ENCODE assay signal across 18 cellular contexts in genomic region chr14:71650187-71650586, GRCh38.
DNase-seq lines count a peak whose midpoint lies in the region; ATAC-seq, FAIRE-seq and TF ChIP-seq lines count a peak whose summit lies in the region.
"Had no signal": no experiment of that assay in that cellular context is flagged by ENCODE, and none has a peak within 500 bp of the region (broad histone marks: within the 10 kb centered on the region; RNA-seq: fewer than 3 reads in every experiment).

No MANE protein-coding gene starts in this region.

- no peak for ATAC-seq in GM23338
- no peak for ATAC-seq in sciatic nerve
- ATAC-seq in left lung = no peak
- ATAC-seq in HG02938 (IDR thresholded peaks at IDR 0.05; ENCODE audit: unreplicated experiment) = no peak

- H3K27ac Mint-ChIP-seq in GM23338 = peak overlapping the region; percentile 63; the same call in 1 of the 2 replicates
- H3K27ac Mint-ChIP-seq: B cell; CD4-positive, CD25-positive, alpha-beta regulatory T cell had no signal

- H3K4me3 Mint-ChIP-seq in GM23338 = no peak overlapping the region
- H3K4me3 Mint-ChIP-seq: B cell; CD4-positive, CD25-positive, alpha-beta regulatory T cell had no signal

- no peak overlapping the region; the same call in 1 of the 2 replicates for H3K4me2 ChIP-seq in GM23338

- H3K27me3 ChIP-seq in GM23338 (ENCODE audit: insufficient read depth) (no peaks in the 10 kb centered on the region), ascending aorta (no peaks in the 10 kb centered on the region), dorsolateral prefrontal cortex (no peaks in the 10 kb centered on the region), left lung (no peaks in the 10 kb centered on the region)

- no peak for TF ChIP-seq CTCF in GM23338 (conservative IDR thresholded peaks at IDR 0.05; ENCODE audit: low read depth in 2 of 2)
- no peak for TF ChIP-seq CTCF in ascending aorta (IDR thresholded peaks at IDR 0.05)
- no peak for TF ChIP-seq CTCF in dorsolateral prefrontal cortex (IDR thresholded peaks at IDR 0.05 in 54 of 56, conservative IDR thresholded peaks at IDR 0.05 in 2 of 56; ENCODE audit: low read depth in 1 of 56, partially characterized antibody in 56 of 56)
- TF ChIP-seq CTCF in left lung (IDR thresholded peaks at IDR 0.05) = no peak

- H3K27me3 Mint-ChIP-seq in GM23338 (ENCODE audit: insufficient read depth, low read depth, poor library complexity) = peaks cover 1% of the 10 kb centered on the region
- H3K27me3 Mint-ChIP-seq: B cell; CD4-positive, CD25-positive, alpha-beta regulatory T cell had no signal

- no peaks in the 10 kb centered on the region for H4K20me1 ChIP-seq in GM23338 (replicated peaks; ENCODE audit: insufficient read depth)

- H3K9me3 Mint-ChIP-seq in GM23338 = peaks cover 21% of the 10 kb centered on the region; the same call in 2 of the 3 replicates

- peaks cover 54% of the 10 kb centered on the region for H3K36me3 Mint-ChIP-seq in GM23338 (ENCODE audit: low read depth)

- no peaks in the 10 kb centered on the region for H3K9me2 ChIP-seq in GM23338 (ENCODE audit: insufficient read depth)

- no peaks in the 10 kb centered on the region; the same call in 1 of the 2 replicates for H3F3A ChIP-seq in GM23338 (replicated peaks; ENCODE audit: low read depth)

- no peak overlapping the region for H2AFZ ChIP-seq in GM23338

- TF ChIP-seq POLR2A in H54 (IDR thresholded peaks at IDR 0.05; ENCODE audit: low read depth, low read length) = no peak

- H3K4me3 ChIP-seq in GM23338 = no peak overlapping the region
- no peak overlapping the region for H3K4me3 ChIP-seq in ascending aorta
- peak overlapping the region in 3 of 59 donors; percentile 5 to 7 (median 5) for H3K4me3 ChIP-seq in dorsolateral prefrontal cortex
- H3K4me3 ChIP-seq in left lung = no peak overlapping the region

- no peak for DNase-seq in GM23338 (ENCODE audit: low spot score)
- DNase-seq in ascending aorta (ENCODE audit: low spot score in 2 of 2) = no peak
- no peak for DNase-seq in dorsolateral prefrontal cortex
- no peak for DNase-seq in H54 (ENCODE audit: insufficient read length, low spot score)
- no peak for DNase-seq in sciatic nerve (ENCODE audit: low spot score)
- DNase-seq in left lung = no peak
- DNase-seq: Caco-2; CD4-positive, CD25-positive, alpha-beta regulatory T cell; DMS153; EL; NCI-H1048; NCI-H146; NCI-H2227 treated with DMSO at 0.1 percent for 48 hours; NCI-H524 treated with DMSO at 0.1 percent for 48 hours had no signal

- H3K9me3 ChIP-seq in ascending aorta (peaks cover 0 to 18% of the 10 kb centered on the region in 2 donors), left lung (peaks cover 0 to 19% of the 10 kb centered on the region in 2 donors)

- H3K4me1 Mint-ChIP-seq in GM23338 = peaks cover 37% of the 10 kb centered on the region
- H3K4me1 Mint-ChIP-seq: B cell had no signal

- no peaks in the 10 kb centered on the region; the same call in 1 of the 2 replicates for H3K36me3 ChIP-seq in GM23338 (ENCODE audit: insufficient read depth)
- no peaks in the 10 kb centered on the region for H3K36me3 ChIP-seq in ascending aorta
- peaks cover 0 to 15% of the 10 kb centered on the region in 2 donors for H3K36me3 ChIP-seq in left lung

- no peaks in the 10 kb centered on the region for H3K79me2 ChIP-seq in GM23338 (replicated peaks; ENCODE audit: insufficient read depth)

- H3K4me1 ChIP-seq in GM23338 (ENCODE audit: insufficient read depth) (peaks cover 42% of the 10 kb centered on the region), ascending aorta (peaks cover 0 to 18% of the 10 kb centered on the region in 2 donors), left lung (peaks cover 0 to 3% of the 10 kb centered on the region in 2 donors)

- no peak for FAIRE-seq in H54 (lab: Jason Lieb, UNC)
- FAIRE-seq: GM19239 had no signal

- intact Hi-C loops in ascending aorta (cut with DNase I) = no loop called here
- intact Hi-C loops in dorsolateral prefrontal cortex (cut with DNase I) = no loop called here
- intact Hi-C loops in sciatic nerve (cut with DNase I) = no loop called here
- intact Hi-C loops in left lung (cut with DNase I) = no loop called here

- H3K27ac ChIP-seq in GM23338 (ENCODE audit: low read depth) (no peak overlapping the region), ascending aorta (peak overlapping the region; percentile 68 to 72), dorsolateral prefrontal cortex (peak overlapping the region in 42 of 59 donors; percentile 2 to 83 (median 58)), temporal lobe (ENCODE audit: low read depth, low read length) (peak overlapping the region; percentile 17), left lung (no peak overlapping the region)

TF ChIP-seq in GM23338, 12 proteins besides CTCF, POLR2A, EP300 and RAD21 (continues in another document):
- TF ChIP-seq ZNF331 (CRISPR knock-in tag; IDR thresholded peaks at IDR 0.05; ENCODE audit: low read depth) (no peak), CREB1 (CRISPR knock-in tag; IDR thresholded peaks at IDR 0.05; ENCODE audit: low read depth) (no peak), JUNB (IDR thresholded peaks at IDR 0.05; ENCODE audit: unreplicated experiment) (no peak), EZH2 (IDR thresholded peaks at IDR 0.05; ENCODE audit: low read depth, unreplicated experiment) (no peak), POLR2AphosphoS5 (IDR thresholded peaks at IDR 0.05; ENCODE audit: low read depth) (no peak), STAT1 (IDR thresholded peaks at IDR 0.05; ENCODE audit: unreplicated experiment) (no peak), REST (IDR thresholded peaks at IDR 0.05; ENCODE audit: unreplicated experiment) (no peak), ZNF114 (CRISPR knock-in tag; IDR thresholded peaks at IDR 0.05) (no peak), EZH2phosphoT487 (IDR thresholded peaks at IDR 0.05; ENCODE audit: unreplicated experiment) (no peak)

Comparison
In these comparisons a context has a peak if more than half of its experiments do, and no peak if none do; other contexts are left out.
1. H3K27ac ChIP-seq: peak in ascending aorta (2 of 2), dorsolateral prefrontal cortex (42 of 59) and temporal lobe (single experiment); none in GM23338 (single experiment) and left lung (0 of 2).